Comparison of ENCODE assay signal across 11 cellular contexts in genomic region chr2:64819371-64819770, GRCh38.
DNase-seq lines count a peak whose midpoint lies in the region; ATAC-seq and TF ChIP-seq lines count a peak whose summit lies in the region.
"Had no signal": no experiment of that assay in that cellular context is flagged by ENCODE, and none has a peak within 500 bp of the region (broad histone marks: within the 10 kb centered on the region; RNA-seq: fewer than 3 reads in every experiment).

No MANE protein-coding gene starts in this region.

- H4K20me1 ChIP-seq in BLaER1 treated with 17β-estradiol and CSF1 and Interleukin-3, amounts not matched to agents 10 nM and 100 nM = no peaks in the 10 kb centered on the region

- H3K27ac Mint-ChIP-seq in IgD-negative memory B cell (peak overlapping the region; percentile 61 to 98 (median 97)), nephron progenitor cell (no peak overlapping the region)

- no peak overlapping the region for H3K27ac ChIP-seq in BLaER1 treated with 17β-estradiol and CSF1 and Interleukin-3, amounts not matched to agents 10 nM and 100 nM
- H3K27ac ChIP-seq in WERI-Rb-1 = no peak overlapping the region

- H3K4me1 Mint-ChIP-seq in IgD-negative memory B cell (peaks cover 30 to 39% (median 35%) of the 10 kb centered on the region in 3 donors), nephron progenitor cell (no peaks in the 10 kb centered on the region)

- H3K36me3 Mint-ChIP-seq in IgD-negative memory B cell (no peaks in the 10 kb centered on the region), nephron progenitor cell (ENCODE audit: low read depth) (no peaks in the 10 kb centered on the region)

- ATAC-seq in GM21423 (IDR thresholded peaks at IDR 0.05; ENCODE audit: unreplicated experiment) = peak; percentile 2

- peak overlapping the region in 3 of 4 donors; percentile 17 to 91 (median 86) for H3K4me3 Mint-ChIP-seq in IgD-negative memory B cell
- no peak overlapping the region for H3K4me3 Mint-ChIP-seq in nephron progenitor cell

- H3K36me3 ChIP-seq in BLaER1 treated with 17β-estradiol and CSF1 and Interleukin-3, amounts not matched to agents 10 nM and 100 nM = no peaks in the 10 kb centered on the region
- H3K36me3 ChIP-seq in WERI-Rb-1 = no peaks in the 10 kb centered on the region
- H3K36me3 ChIP-seq: suprapubic skin had no signal

- H3K4me1 ChIP-seq in BLaER1 treated with 17β-estradiol and CSF1 and Interleukin-3, amounts not matched to agents 10 nM and 100 nM = peaks cover 7 to 21% (median 12%) of the 10 kb centered on the region in 10 experiments; a peak in 18 of 20 replicates
- H3K4me1 ChIP-seq: suprapubic skin had no signal

- TF ChIP-seq CTCF in fibroblast of mammary gland (conservative IDR thresholded peaks at IDR 0.05; ENCODE audit: control insufficient read depth, insufficient read depth, low read depth, low read length) (no peak), nephron progenitor cell (IDR thresholded peaks at IDR 0.05) (no peak), WERI-Rb-1 (IDR thresholded peaks at IDR 0.05; ENCODE audit: low read depth, low read length) (no peak)

- no peak overlapping the region for H3K9ac ChIP-seq in BLaER1 treated with 17β-estradiol and CSF1 and Interleukin-3, amounts not matched to agents 10 nM and 100 nM

- DNase-seq in fibroblast of mammary gland (ENCODE audit: low read depth) (peak; percentile 55), SIG-M5 (lab: John Stamatoyannopoulos, UW) (no peak), nephron progenitor cell (no peak), NCI-H1436 treated with DMSO at 0.1 percent for 48 hours (lab: John Stamatoyannopoulos, UW) (no peak), WERI-Rb-1 (no peak)
- DNase-seq: Caco-2, NCI-H2107 had no signal

- H3K9me3 Mint-ChIP-seq in IgD-negative memory B cell (no peaks in the 10 kb centered on the region), nephron progenitor cell (no peaks in the 10 kb centered on the region)

- H3K4me2 ChIP-seq in BLaER1 treated with 17β-estradiol and CSF1 and Interleukin-3, amounts not matched to agents 10 nM and 100 nM = peak overlapping the region in 10 of 11 experiments; percentile 8 to 56 (median 42); a peak in 18 of 22 replicates

- H3K4me3 ChIP-seq in BLaER1 treated with 17β-estradiol and CSF1 and Interleukin-3, amounts not matched to agents 10 nM and 100 nM = no peak overlapping the region
- no peak overlapping the region for H3K4me3 ChIP-seq in fibroblast of mammary gland (ENCODE audit: control insufficient read depth, low read depth, low read length)
- no peak overlapping the region for H3K4me3 ChIP-seq in WERI-Rb-1 (ENCODE audit: low read depth, low read length)
- H3K4me3 ChIP-seq: suprapubic skin had no signal

- no peaks in the 10 kb centered on the region for H3K27me3 ChIP-seq in BLaER1 treated with 17β-estradiol and CSF1 and Interleukin-3, amounts not matched to agents 10 nM and 100 nM
- H3K27me3 ChIP-seq in WERI-Rb-1 (ENCODE audit: insufficient read depth, low read depth, severe bottlenecking) = no peaks in the 10 kb centered on the region
- H3K27me3 ChIP-seq: suprapubic skin had no signal

- H3K9me3 ChIP-seq in BLaER1 treated with 17β-estradiol and CSF1 and Interleukin-3, amounts not matched to agents 10 nM and 100 nM (replicated peaks in 1 of 11) = no peaks in the 10 kb centered on the region
- H3K9me3 ChIP-seq in WERI-Rb-1 (ENCODE audit: severe bottlenecking) = peaks cover 3% of the 10 kb centered on the region
- H3K9me3 ChIP-seq: Caco-2, suprapubic skin had no signal

- peaks cover 2% of the 10 kb centered on the region for H3K27me3 Mint-ChIP-seq in IgD-negative memory B cell
- peaks cover 6% of the 10 kb centered on the region for H3K27me3 Mint-ChIP-seq in nephron progenitor cell (ENCODE audit: low read depth, poor library complexity)
